In the genomic region with DNA sequence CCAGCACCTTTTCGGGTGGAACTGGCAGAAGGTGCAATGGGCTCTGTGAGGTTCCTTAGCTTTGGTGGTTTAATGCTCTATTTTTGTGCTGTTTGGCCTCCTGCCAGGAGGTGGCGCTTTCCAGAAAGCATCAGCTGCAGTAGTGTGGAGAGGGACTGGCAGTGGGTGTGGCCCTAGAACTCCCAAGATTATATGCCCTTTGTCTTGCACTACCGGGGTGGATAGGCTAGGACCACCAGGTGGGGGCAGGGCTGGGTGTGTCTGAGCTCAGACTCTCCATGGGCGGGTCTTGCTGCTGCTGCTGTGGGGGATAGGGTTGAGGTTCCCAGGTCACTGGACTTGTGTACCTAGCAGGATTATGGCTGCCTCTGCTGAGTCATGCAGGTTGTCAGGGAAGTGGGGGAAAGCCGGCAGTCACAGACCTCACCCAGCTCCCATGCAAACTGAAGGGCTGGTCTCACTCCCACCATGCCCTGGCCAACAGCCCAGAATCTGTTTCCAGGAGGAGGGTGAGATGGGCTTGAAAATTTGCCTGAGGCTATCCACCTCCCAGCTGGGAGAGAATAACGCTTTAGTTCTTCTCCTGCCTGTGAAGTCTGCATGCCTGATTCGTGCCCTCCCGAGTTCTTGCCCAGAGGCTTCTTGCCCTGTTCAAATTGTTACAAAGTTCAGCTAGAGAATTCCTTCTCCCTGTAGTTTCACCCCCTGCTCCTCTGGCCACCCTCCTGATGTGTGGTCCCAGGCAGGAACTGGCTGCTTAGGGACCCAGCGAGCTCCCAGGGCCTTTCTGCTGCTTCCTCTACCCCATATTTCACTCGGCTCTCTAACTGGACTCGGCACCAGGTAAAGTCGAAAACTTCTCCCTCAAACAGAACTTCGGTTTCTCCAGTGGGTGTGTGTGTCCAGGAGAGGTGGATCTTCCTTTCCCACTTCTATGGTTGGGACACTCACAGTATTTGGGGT, we compare ENCODE assay signal across 8 cellular contexts.
DNase-seq lines count a peak whose midpoint lies in the region; ATAC-seq and TF ChIP-seq lines count a peak whose summit lies in the region.

No MANE protein-coding gene starts in this region.

- H3K4me3 Mint-ChIP-seq in activated naive CD4-positive, alpha-beta T cell treated with anti-CD3 and anti-CD28 coated beads for 36 hours, result no peak overlapping the region

- H3K36me3 Mint-ChIP-seq in activated naive CD4-positive, alpha-beta T cell treated with anti-CD3 and anti-CD28 coated beads for 36 hours (ENCODE audit: low read depth), result peaks cover 2% of the 10 kb centered on the region

- TF ChIP-seq CTCF in RWPE2 (IDR thresholded peaks at IDR 0.05; ENCODE audit: poor library complexity, severe bottlenecking), result peak; percentile 50

- no peaks in the 10 kb centered on the region for H3K27me3 ChIP-seq in RWPE2 (ENCODE audit: insufficient read depth, poor library complexity, severe bottlenecking)

- DNase-seq in DMS53 (lab: John Stamatoyannopoulos, UW), result peak; percentile 20
- DNase-seq in DMS53 treated with DMSO at 0.1 percent for 48 hours (lab: John Stamatoyannopoulos, UW; ENCODE audit: unreplicated experiment), result no peak
- DNase-seq in RWPE2 (ENCODE audit: low spot score), result peak; percentile 90
- peak; percentile 74 for DNase-seq in activated naive CD4-positive, alpha-beta T cell treated with anti-CD3 and anti-CD28 coated beads for 36 hours
- DNase-seq in islet precursor cell, result peak; percentile 87
- DNase-seq in stimulated activated CD4-positive, alpha-beta T cell treated with anti-CD3 and anti-CD28 coated beads, TNF-alpha, amount 100 ng/mL, for 4 hours (ENCODE audit: low read depth in 3 of 3), result peak; percentile 10 to 30 (median 13)
- no peak for DNase-seq in iPS-NIHi7 (ENCODE audit: extremely low spot score)

- CTCF ChIA-PET in activated naive CD4-positive, alpha-beta T cell treated with anti-CD3 and anti-CD28 coated beads for 36 hours (lab: Charles Lee), result interaction anchor here (0.6 to 3.4 kb wide), 20 partner anchors 9 to 235 kb away, joined by 3 to 28 read pairs (median 4); no protein-coding TSS in a partner anchor

- intact Hi-C loops in activated naive CD4-positive, alpha-beta T cell treated with anti-CD3 and anti-CD28 coated beads for 36 hours (cut with micrococcal nuclease), result loop anchor here (2.0 kb wide), 3 partner anchors 88 to 214 kb away; a partner anchor contains a TSS

- H3K27me3 Mint-ChIP-seq in activated naive CD4-positive, alpha-beta T cell treated with anti-CD3 and anti-CD28 coated beads for 36 hours (ENCODE audit: low read depth), result peaks cover 2% of the 10 kb centered on the region

- no peak overlapping the region for H3K27ac Mint-ChIP-seq in activated naive CD4-positive, alpha-beta T cell treated with anti-CD3 and anti-CD28 coated beads for 36 hours

- H3K4me3 ChIP-seq in RWPE2 (ENCODE audit: severe bottlenecking), result no peak overlapping the region

- H3K9me3 ChIP-seq in RWPE2 (ENCODE audit: severe bottlenecking), result no peaks in the 10 kb centered on the region

- H3K4me1 Mint-ChIP-seq in activated naive CD4-positive, alpha-beta T cell treated with anti-CD3 and anti-CD28 coated beads for 36 hours (ENCODE audit: low read depth), result peaks cover 32% of the 10 kb centered on the region

- peak; percentile 89 for ATAC-seq in RWPE2 (ENCODE audit: low read depth)
- no peak for ATAC-seq in GM18909 (IDR thresholded peaks at IDR 0.05; ENCODE audit: poor library complexity, unreplicated experiment)

- peaks cover 28% of the 10 kb centered on the region for H3K4me1 ChIP-seq in RWPE2 (ENCODE audit: insufficient read depth, poor library complexity, severe bottlenecking)

- H3K27ac ChIP-seq in RWPE2 (ENCODE audit: poor library complexity, severe bottlenecking), result peak overlapping the region; percentile 76

- peaks cover 13% of the 10 kb centered on the region for H3K9me3 Mint-ChIP-seq in activated naive CD4-positive, alpha-beta T cell treated with anti-CD3 and anti-CD28 coated beads for 36 hours

- H3K36me3 ChIP-seq in RWPE2 (ENCODE audit: low read depth), result no peaks in the 10 kb centered on the region

Comparison
In these comparisons a context has a peak if more than half of its experiments do, and no peak if none do; other contexts are left out.
1. DNase-seq: peak in DMS53 (single experiment), RWPE2 (single experiment), activated naive CD4-positive, alpha-beta T cell treated with anti-CD3 and anti-CD28 coated beads for 36 hours (single experiment), islet precursor cell (single experiment) and stimulated activated CD4-positive, alpha-beta T cell treated with anti-CD3 and anti-CD28 coated beads, TNF-alpha, amount 100 ng/mL, for 4 hours (3 of 3); none in DMS53 treated with DMSO at 0.1 percent for 48 hours (single experiment) and iPS-NIHi7 (single experiment).